8 cellular contexts compared by ENCODE assay signal in the genomic region with DNA sequence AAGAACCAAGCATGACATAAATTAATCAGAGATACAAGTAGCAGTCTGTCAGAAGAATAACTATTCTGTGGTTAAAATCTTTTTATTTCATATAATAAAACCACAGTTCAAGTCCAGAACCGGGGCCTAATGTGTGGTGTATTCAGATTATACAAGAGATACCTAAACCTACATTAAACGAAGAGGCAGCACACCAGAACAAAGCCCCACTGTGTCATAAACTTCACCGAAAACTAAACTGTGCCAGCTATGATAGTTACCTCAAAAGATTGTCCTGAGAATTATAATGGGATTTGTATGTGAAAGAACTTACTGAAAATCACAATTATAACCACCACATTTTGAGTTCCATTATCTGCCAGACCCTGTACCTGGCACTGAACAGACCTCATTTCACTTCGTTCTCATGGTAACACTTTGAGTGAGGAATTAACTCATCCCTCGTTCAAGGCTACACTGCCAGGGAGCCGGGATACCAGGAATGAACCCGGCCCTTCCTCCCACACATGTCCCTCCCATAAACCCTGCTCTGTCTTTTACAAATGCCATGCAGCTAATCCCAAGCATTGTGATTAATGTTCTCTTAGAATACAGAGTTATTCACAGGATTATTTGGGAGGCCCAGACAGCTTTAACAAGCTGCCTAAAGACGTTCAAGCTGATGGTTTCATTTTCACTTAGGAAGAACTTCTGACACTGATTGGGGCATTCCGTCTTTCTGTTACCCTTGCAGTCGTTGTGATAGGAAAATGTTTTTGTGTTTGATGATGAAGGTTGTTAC. TPM values are rescaled to one million over a fixed set of nuclear protein-coding genes. Genes with fewer than 3 reads are reported as not detected.
A peak's percentile ranks its signal among the peaks of the same experiment; 100 is the strongest.
DNase-seq lines count a peak whose midpoint lies in the region; ATAC-seq and TF ChIP-seq lines count a peak whose summit lies in the region.

No MANE protein-coding gene starts in this region.

- TF ChIP-seq CTCF in BJ (IDR thresholded peaks at IDR 0.05; ENCODE audit: insufficient read depth, low read depth, low read length): no peak
- TF ChIP-seq CTCF in WERI-Rb-1 (IDR thresholded peaks at IDR 0.05; ENCODE audit: low read depth, low read length): no peak
- no peak for TF ChIP-seq CTCF in foreskin keratinocyte (conservative IDR thresholded peaks at IDR 0.05)

- no peaks in the 10 kb centered on the region for H3K36me3 ChIP-seq in BJ (ENCODE audit: control insufficient read depth, insufficient read depth, low read length)
- no peaks in the 10 kb centered on the region for H3K36me3 ChIP-seq in WERI-Rb-1

- CTCF ChIA-PET in BJ (lab: Yijun Ruan, JAX): interaction anchor here (0.7 to 7.5 kb wide), 2 partner anchors 8 to 37 kb away, joined by 3 to 44 read pairs; no protein-coding TSS in a partner anchor

- peak; percentile 76 for ATAC-seq in HG03432 (IDR thresholded peaks at IDR 0.05; ENCODE audit: unreplicated experiment)
- ATAC-seq in foreskin keratinocyte: peak; percentile 52
- no peak for ATAC-seq in HG02970 (IDR thresholded peaks at IDR 0.05; ENCODE audit: low FRiP score, unreplicated experiment)

- peak overlapping the region; percentile 25 for H3K4me3 ChIP-seq in BJ (ENCODE audit: low read depth, low read length)
- H3K4me3 ChIP-seq in WERI-Rb-1 (ENCODE audit: low read depth, low read length): peak overlapping the region; percentile 28

- no peak for DNase-seq in BJ (ENCODE audit: low read depth)
- peak; percentile 19 for DNase-seq in GM19238 (ENCODE audit: insufficient read length, low spot score)
- DNase-seq in WERI-Rb-1: peak; percentile 87
- peak in 1 of 2 donors; percentile 41 for DNase-seq in foreskin keratinocyte
- peak; percentile 33 for DNase-seq in retina
- no peak for DNase-seq in NCI-H1105 (lab: John Stamatoyannopoulos, UW)

- H3K9me3 ChIP-seq in WERI-Rb-1 (ENCODE audit: severe bottlenecking): no peaks in the 10 kb centered on the region

- POLR2A ChIA-PET in BJ (lab: Charles Lee): no interaction called here

- H3K27me3 ChIP-seq in BJ (ENCODE audit: control insufficient read depth, insufficient read depth, low read length) (no peaks in the 10 kb centered on the region; the same call in 1 of the 2 replicates), WERI-Rb-1 (ENCODE audit: insufficient read depth, low read depth, severe bottlenecking) (no peaks in the 10 kb centered on the region), foreskin keratinocyte (no peaks in the 10 kb centered on the region)

- H3K4me1 ChIP-seq in foreskin keratinocyte: peaks cover 14% of the 10 kb centered on the region

- H3K27ac ChIP-seq in WERI-Rb-1: no peak overlapping the region
- peak overlapping the region; percentile 51 for H3K27ac ChIP-seq in foreskin keratinocyte

RNA-seq across cellular contexts. Expression of gene CD83, which starts 42.7 kb away (rescaled TPM):
- polyA plus RNA-seq in BJ (2011; rRNA removed) (0.85 and 1.2 TPM in 2 replicates), foreskin keratinocyte (6.5 and 7.4 TPM in 2 replicates)
- polyA minus RNA-seq in BJ (2011; rRNA and poly(A)+ RNA removed): 0.09 and 0.31 TPM in 2 replicates
- total RNA-seq in foreskin keratinocyte: 8.0 and 8.9 TPM in 2 replicates

Comparison
In these comparisons a context has a peak if more than half of its experiments do, and no peak if none do; other contexts are left out.
1. DNase-seq: peak in GM19238 (single experiment), WERI-Rb-1 (single experiment) and retina (single experiment); none in BJ (single experiment) and NCI-H1105 (single experiment).